In the genomic region with DNA sequence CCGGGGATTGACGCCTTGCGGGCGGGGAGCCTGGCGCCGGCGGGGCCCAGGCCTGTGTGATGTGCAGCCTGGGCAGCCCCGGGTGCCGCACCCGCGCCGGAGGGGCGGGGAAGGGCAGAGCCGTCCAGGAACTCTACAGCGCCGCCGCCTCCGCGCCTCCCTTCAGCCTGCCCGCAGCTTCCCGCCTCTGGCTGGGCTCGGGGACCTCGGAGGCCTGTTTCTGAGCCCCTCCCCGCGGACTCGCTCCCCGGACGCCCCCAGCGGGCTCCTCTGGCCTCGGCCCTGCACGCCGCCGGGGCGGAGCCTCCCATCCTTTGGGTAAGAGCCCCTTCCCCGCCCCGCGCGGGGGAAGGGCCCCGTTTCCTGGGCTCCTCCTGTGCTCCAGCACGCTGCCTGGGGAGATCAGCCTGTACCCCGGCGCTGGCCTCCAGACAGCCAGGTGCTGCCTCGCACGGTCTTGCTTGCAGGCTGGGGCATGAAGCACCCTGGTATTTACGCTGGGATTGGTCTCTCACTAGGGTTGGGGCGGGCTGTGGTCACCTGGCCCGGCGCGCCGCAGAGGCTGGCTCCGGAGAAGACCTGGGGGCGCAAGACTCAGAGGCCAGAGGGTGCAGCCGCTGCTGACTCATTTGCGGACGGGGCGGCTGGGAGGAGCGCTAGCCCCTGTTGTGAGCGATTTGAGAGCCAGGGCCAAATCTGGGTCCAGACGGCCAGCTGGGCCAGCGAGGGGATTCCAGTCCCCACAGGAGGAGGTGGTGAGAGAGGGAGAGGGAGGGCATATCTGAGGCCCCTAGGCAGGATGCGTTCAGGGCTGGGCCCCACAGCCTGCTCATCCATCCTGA, we compare ENCODE assay signal across 8 cellular contexts. TPM values are rescaled to one million over a fixed set of nuclear protein-coding genes. Genes with fewer than 3 reads are reported as not detected.
A peak's percentile ranks its signal among the peaks of the same experiment; 100 is the strongest.
DNase-seq lines count a peak whose midpoint lies in the region; ATAC-seq and TF ChIP-seq lines count a peak whose summit lies in the region.

No MANE protein-coding gene starts in this region.

- peaks cover 37% of the 10 kb centered on the region for H3K4me1 Mint-ChIP-seq in mesothelial cell of epicardium

- H3K4me3 Mint-ChIP-seq in mesothelial cell of epicardium: peak overlapping the region; percentile 72

- no peaks in the 10 kb centered on the region for H3K27me3 ChIP-seq in endocrine pancreas (ENCODE audit: control insufficient read depth, insufficient read depth, low read length)

- DNase-seq in 8988T (peak; percentile 49), NCI-H774 (lab: John Stamatoyannopoulos, UW) (peak; percentile 85), mesothelial cell of epicardium (ENCODE audit: low spot score in 2 of 2, unreplicated experiment in 2 of 2) (peak; percentile 64 to 83)
- DNase-seq in activated CD8-positive, alpha-beta memory T cell treated with anti-CD3 and anti-CD28 coated beads for 48 hours (ENCODE audit: low read depth in 2 of 3, low spot score in 2 of 3): peak; percentile 17 to 50 (median 38)
- DNase-seq in stimulated activated CD8-positive, alpha-beta memory T cell treated with anti-CD3 and anti-CD28 coated beads, Interleukin-15, amount 100 ng/mL, for 48 hours (ENCODE audit: low read depth in 2 of 2): peak; percentile 43 to 48

- H3K27ac Mint-ChIP-seq in mesothelial cell of epicardium: peak overlapping the region; percentile 89

- no peaks in the 10 kb centered on the region for H3K9me3 Mint-ChIP-seq in mesothelial cell of epicardium

- TF ChIP-seq CTCF in mesothelial cell of epicardium (IDR thresholded peaks at IDR 0.05; ENCODE audit: unreplicated experiment): no peak

- no peaks in the 10 kb centered on the region for H3K36me3 ChIP-seq in endocrine pancreas (ENCODE audit: control insufficient read depth, insufficient read depth, low read length)

- peak overlapping the region; percentile 65 for H3K9ac ChIP-seq in endocrine pancreas (ENCODE audit: control insufficient read depth, insufficient read depth, low read length)

- ATAC-seq in GM18517 (IDR thresholded peaks at IDR 0.05; ENCODE audit: unreplicated experiment) (peak; percentile 64), HG03280 (IDR thresholded peaks at IDR 0.05; ENCODE audit: unreplicated experiment) (peak; percentile 57)

- H3K4me1 ChIP-seq in endocrine pancreas (ENCODE audit: control insufficient read depth, insufficient read depth, low read length): no peaks in the 10 kb centered on the region

- H3K27me3 Mint-ChIP-seq in mesothelial cell of epicardium (ENCODE audit: low read depth): no peaks in the 10 kb centered on the region

- no peaks in the 10 kb centered on the region for H3K36me3 Mint-ChIP-seq in mesothelial cell of epicardium

- no peaks in the 10 kb centered on the region for H3K9me3 ChIP-seq in endocrine pancreas (ENCODE audit: control insufficient read depth, low read length)

- no peak overlapping the region for H3K4me3 ChIP-seq in endocrine pancreas (ENCODE audit: control insufficient read depth, insufficient read depth, low read length)

RNA-seq across cellular contexts. Expression of gene ACOT11, which starts 5.7 kb away (rescaled TPM):
- 8.3 to 10.3 TPM (median 8.9 TPM) in 3 replicates for total RNA-seq in mesothelial cell of epicardium
